ENCODE assay signal across 33 cellular contexts in genomic region chr13:70938462-70938861, GRCh38.
"Had no signal": no experiment of that assay in that cellular context is flagged by ENCODE, and none has a peak within 500 bp of the region (broad histone marks: within the 10 kb centered on the region; RNA-seq: fewer than 3 reads in every experiment).

No MANE protein-coding gene starts in this region.

- FAIRE-seq: astrocyte, bronchial epithelial cell had no signal

- H3K9me3 ChIP-seq: adrenal gland, ascending aorta, body of pancreas, breast epithelium had no signal

- H3K4me3 ChIP-seq: adrenal gland, ascending aorta, body of pancreas, breast epithelium, cardiac muscle cell had no signal

- H3K4me1 ChIP-seq: adrenal gland, ascending aorta, body of pancreas, breast epithelium had no signal

- ATAC-seq: activated naive CD4-positive, alpha-beta T cell treated with anti-CD3 and anti-CD28 coated beads, Interleukin-2, amount 50 U/mL, for 72 hours; activated naive CD8-positive, alpha-beta T cell treated with anti-CD3 and anti-CD28 coated beads, Interleukin-2, amount 50 U/mL, for 24 hours; activated T-cell treated with anti-CD3 and anti-CD28 coated beads, Interleukin-2, amount 50 U/mL, for 4 hours; activated T-cell treated with anti-CD3 and anti-CD28 coated beads, Interleukin-2, amount 50 U/mL, for 72 hours; activated T-helper 17 cell treated with anti-CD3 and anti-CD28 coated beads, Interleukin-2, amount 50 U/mL, for 72 hours; body of pancreas had no signal

- DNase-seq: activated effector memory CD4-positive, alpha-beta T cell treated with anti-CD3 and anti-CD28 coated beads, Interleukin-2, amount 50 U/mL, for 16 hours; activated effector memory CD4-positive, alpha-beta T cell treated with Interleukin-2 at 50 U/mL for 16 hours; activated gamma-delta T cell; activated gamma-delta T cell treated with Interleukin-2 at 50 U/mL for 16 hours; activated naive CD4-positive, alpha-beta T cell; activated naive CD4-positive, alpha-beta T cell treated with anti-CD3 and anti-CD28 coated beads for 36 hours; activated naive CD4-positive, alpha-beta T cell treated with anti-CD3 and anti-CD28 coated beads, Interleukin-2, amount 10 ng/mL, durations not matched to agents 7 days and 5 days; activated naive CD4-positive, alpha-beta T cell treated with anti-CD3 and anti-CD28 coated beads, Interleukin-2, amount 50 U/mL, for 16 hours; activated naive CD4-positive, alpha-beta T cell treated with Interleukin-2 at 50 U/mL for 16 hours; activated naive CD8-positive, alpha-beta T cell treated with anti-CD3 and anti-CD28 coated beads for 36 hours; activated naive CD8-positive, alpha-beta T cell treated with anti-CD3 and anti-CD28 coated beads, Interleukin-2, amount 10 ng/mL, durations not matched to agents 7 days and 5 days; activated naive CD8-positive, alpha-beta T cell treated with anti-CD3 and anti-CD28 coated beads, Interleukin-2, amount 50 U/mL, for 24 hours; activated T-cell treated with anti-CD3 and anti-CD28 coated beads, Interleukin-2, amount 50 U/mL, for 24 hours; activated T-cell treated with anti-CD3 and anti-CD28 coated beads, Interleukin-2, amount 50 U/mL, for 4 hours; activated T-cell treated with anti-CD3 and anti-CD28 coated beads, Interleukin-2, amount 50 U/mL, for 48 hours; activated T-cell treated with anti-CD3 and anti-CD28 coated beads, Interleukin-2, amount 50 U/mL, for 72 hours; adrenal gland; amniotic stem cell; amygdala; anterior cingulate cortex; aorta; body of pancreas; brain microvascular endothelial cell; caudate nucleus; central memory CD4-positive, alpha-beta T cell; cerebellar nuclear complex had no signal

- H3K27ac ChIP-seq: adrenal gland, ascending aorta, body of pancreas, brain microvascular endothelial cell, breast epithelium, cardiac muscle cell had no signal

- H3K36me3 ChIP-seq: adrenal gland, ascending aorta, brain microvascular endothelial cell, breast epithelium, cardiac muscle cell had no signal

- H3K27me3 ChIP-seq: adrenal gland, ascending aorta, body of pancreas, brain microvascular endothelial cell, breast epithelium, cardiac muscle cell had no signal
